ENCODE assay signal across 1 cellular context in genomic region chr6:31541658-31542521, GRCh38.
TF ChIP-seq lines count a peak whose summit lies in the region.

Gene DDX39B, minus strand, starts transcription at chr6:31542003. Its CDS starts 1,471 bp downstream, at chr6:31540532.

TF ChIP-seq in HepG2, 621 proteins besides CTCF, POLR2A, EP300 and RAD21 (continued from another document and continues in another):
- TF ChIP-seq ZNF407 (CRISPR knock-in tag; IDR thresholded peaks at IDR 0.05; ENCODE audit: not compliant biosample characterization) (peak; percentile 94), ZSCAN30 (CRISPR knock-in tag; IDR thresholded peaks at IDR 0.05) (no peak), RBM22 (optimal IDR thresholded peaks at IDR 0.05; ENCODE audit: low read length) (peak; percentile 45), TAF15 (IDR thresholded peaks at IDR 0.05; ENCODE audit: low read depth, low read length, poor library complexity, severe bottlenecking) (no peak), NR3C1 (CRISPR knock-in tag; IDR thresholded peaks at IDR 0.05) (no peak), CENPX (CRISPR knock-in tag; IDR thresholded peaks at IDR 0.05) (no peak), ZNF563 (CRISPR knock-in tag; IDR thresholded peaks at IDR 0.05) (peak; percentile 76), KAT2B (IDR thresholded peaks at IDR 0.05; ENCODE audit: borderline replicate concordance, low read depth, low read length) (peak; percentile 27; the same call in 1 of the 2 replicates), ZBTB8A (CRISPR knock-in tag; IDR thresholded peaks at IDR 0.05; ENCODE audit: borderline replicate concordance, low read depth) (no peak), PRPF4 (IDR thresholded peaks at IDR 0.05; ENCODE audit: low read depth, low read length, poor library complexity, severe bottlenecking) (no peak), IRX3 (CRISPR knock-in tag; IDR thresholded peaks at IDR 0.05; ENCODE audit: borderline replicate concordance, low read depth) (no peak; the same call in 1 of the 2 replicates), ZNF678 (CRISPR knock-in tag; IDR thresholded peaks at IDR 0.05) (0 out of 2 replicates have a peak, but pooled peaks have one; percentile 8), PHB2 (IDR thresholded peaks at IDR 0.05; ENCODE audit: partially characterized antibody) (no peak), ZSCAN12 (CRISPR knock-in tag; IDR thresholded peaks at IDR 0.05) (0 out of 2 replicates have a peak, but pooled peaks have one; percentile 57), ZNF710 (CRISPR knock-in tag; IDR thresholded peaks at IDR 0.05; ENCODE audit: borderline replicate concordance) (peak; percentile 85), TIGD3 (CRISPR knock-in tag; IDR thresholded peaks at IDR 0.05; ENCODE audit: borderline replicate concordance) (no peak), ATF2 (CRISPR knock-in tag; IDR thresholded peaks at IDR 0.05) (peak; percentile 84; the same call in 1 of the 2 replicates), JUN (CRISPR knock-in tag; IDR thresholded peaks at IDR 0.05) (no peak), ZNF101 (CRISPR knock-in tag; IDR thresholded peaks at IDR 0.05; ENCODE audit: borderline replicate concordance, low read depth) (no peak; the same call in 1 of the 2 replicates), FOXO4 (CRISPR knock-in tag; conservative IDR thresholded peaks at IDR 0.05) (no peak), SAFB2 (CRISPR knock-in tag; IDR thresholded peaks at IDR 0.05; ENCODE audit: borderline replicate concordance, low read depth) (no peak; the same call in 1 of the 2 replicates), ZNF562 (CRISPR knock-in tag; IDR thresholded peaks at IDR 0.05; ENCODE audit: borderline replicate concordance) (no peak), HOMEZ (CRISPR knock-in tag; IDR thresholded peaks at IDR 0.05; ENCODE audit: low read depth) (peak; percentile 77), ZNF280B (CRISPR knock-in tag; IDR thresholded peaks at IDR 0.05; ENCODE audit: borderline replicate concordance) (peak; percentile 87; the same call in 1 of the 2 replicates), ZNF781 (CRISPR knock-in tag; IDR thresholded peaks at IDR 0.05; ENCODE audit: borderline replicate concordance, not compliant biosample characterization) (peak; percentile 95), ZBTB39 (CRISPR knock-in tag; IDR thresholded peaks at IDR 0.05) (0 out of 2 replicates have a peak, but pooled peaks have one; percentile 46), PAF1 (CRISPR knock-in tag; IDR thresholded peaks at IDR 0.05) (0 out of 2 replicates have a peak, but pooled peaks have one; percentile 35), MAF1 (CRISPR knock-in tag; IDR thresholded peaks at IDR 0.05; ENCODE audit: borderline replicate concordance) (peak; percentile 87; the same call in 1 of the 2 replicates), ZNF674 (CRISPR knock-in tag; IDR thresholded peaks at IDR 0.05; ENCODE audit: low read depth) (0 out of 2 replicates have a peak, but pooled peaks have one; percentile 37), HOXA7 (CRISPR knock-in tag; IDR thresholded peaks at IDR 0.05) (no peak), ZNF652 (CRISPR knock-in tag; IDR thresholded peaks at IDR 0.05; ENCODE audit: borderline replicate concordance, low read depth) (no peak; the same call in 1 of the 2 replicates), REL (CRISPR knock-in tag; conservative IDR thresholded peaks at IDR 0.05) (peak; percentile 69; the same call in 1 of the 2 replicates), MXI1 (IDR thresholded peaks at IDR 0.05; ENCODE audit: borderline replicate concordance, low read depth, low read length) (peak; percentile 77), HNRNPL (IDR thresholded peaks at IDR 0.05; ENCODE audit: low read depth, low read length) (0 out of 2 replicates have a peak, but pooled peaks have one; percentile 71)
